Comparison of ENCODE assay signal across 25 cellular contexts in genomic region chr9:21906878-21907277, GRCh38.
"Had no signal": no experiment of that assay in that cellular context is flagged by ENCODE, and none has a peak within 500 bp of the region (broad histone marks: within the 10 kb centered on the region; RNA-seq: fewer than 3 reads in every experiment).

No MANE protein-coding gene starts in this region.

- H2AFZ ChIP-seq: hepatocyte had no signal

- ATAC-seq: activated CD8-positive, alpha-beta T cell treated with anti-CD3 and anti-CD28 coated beads for 36 hours; esophagus mucosa; foreskin keratinocyte; lower lobe of right lung; right cardiac atrium; stimulated activated naive CD8-positive, alpha-beta T cell treated with anti-CD3 and anti-CD28 coated beads, Interleukin-15, amount 100 ng/mL, for 72 hours had no signal

- H3K9me3 ChIP-seq: prostate gland had no signal

- H3K27ac ChIP-seq: breast epithelium, foreskin keratinocyte, hepatocyte, lower lobe of right lung, prostate gland, suprapubic skin, vagina had no signal

- H3K36me3 ChIP-seq: lower lobe of right lung, prostate gland, suprapubic skin, vagina had no signal

- H3K27ac Mint-ChIP-seq: activated CD4-positive, alpha-beta T cell treated with anti-CD3 and anti-CD28 coated beads, Interleukin-2, amount 10 ng/mL, durations not matched to agents 24 days and 14 days; activated CD8-positive, alpha-beta T cell treated with anti-CD3 and anti-CD28 coated beads for 36 hours; activated naive CD8-positive, alpha-beta T cell treated with anti-CD3 and anti-CD28 coated beads, Interleukin-2, amount 10 ng/mL, durations not matched to agents 7 days and 5 days; activated T-cell treated with anti-CD3 and anti-CD28 coated beads, Interleukin-2, amount 50 U/mL, for 24 hours; activated T-helper 2 cell treated with anti-CD3 and anti-CD28 coated beads, Interferon-gamma antibody, Interleukin-2, Interleukin-4, amounts not matched to agents 10 μg/mL and 5 μg/mL and 100 μg/mL, durations not matched to agents 14 hours and 24 hours and 36 hours; nephron progenitor cell; stimulated activated naive CD8-positive, alpha-beta T cell treated with anti-CD3 and anti-CD28 coated beads, Interleukin-15, amount 100 ng/mL, for 72 hours; T-helper 1 cell treated with Interleukin-12 subunit alpha and Interleukin-12 subunit beta and Interleukin-4 antibody, amounts not matched to agents 30 μg/mL and 1 μg/mL, for 36 hours had no signal

- DNase-seq: activated CD4-positive, alpha-beta T cell treated with anti-CD3 and anti-CD28 coated beads, Interleukin-2, amount 10 ng/mL, durations not matched to agents 24 days and 14 days; activated CD8-positive, alpha-beta T cell treated with anti-CD3 and anti-CD28 coated beads for 36 hours; activated naive CD4-positive, alpha-beta T cell treated with Interleukin-2 at 50 U/mL for 16 hours; activated naive CD8-positive, alpha-beta T cell treated with anti-CD3 and anti-CD28 coated beads, Interleukin-2, amount 10 ng/mL, durations not matched to agents 7 days and 5 days; activated T-cell treated with anti-CD3 and anti-CD28 coated beads, Interleukin-2, amount 50 U/mL, for 24 hours; anterior cingulate cortex; cortex of kidney; effector CD8-positive, alpha-beta T cell; foreskin keratinocyte; lower lobe of right lung; midbrain; nephron progenitor cell; occipital lobe; right cardiac atrium; small intestine; stimulated activated CD4-positive, alpha-beta T cell treated with anti-CD3 and anti-CD28 coated beads, Interleukin-4, amount 100 ng/mL, for 1 hour; stimulated activated naive CD8-positive, alpha-beta T cell treated with anti-CD3 and anti-CD28 coated beads, Interleukin-15, amount 100 ng/mL, for 72 hours had no signal

- H3K4me1 ChIP-seq: breast epithelium, foreskin keratinocyte, lower lobe of right lung, prostate gland, suprapubic skin, vagina had no signal

- H3K4me2 ChIP-seq: hepatocyte had no signal

- H3K4me1 Mint-ChIP-seq: activated CD4-positive, alpha-beta T cell treated with anti-CD3 and anti-CD28 coated beads, Interleukin-2, amount 10 ng/mL, durations not matched to agents 24 days and 14 days; nephron progenitor cell; stimulated activated naive CD8-positive, alpha-beta T cell treated with anti-CD3 and anti-CD28 coated beads, Interleukin-15, amount 100 ng/mL, for 72 hours had no signal

- H3K4me3 Mint-ChIP-seq: activated CD4-positive, alpha-beta T cell treated with anti-CD3 and anti-CD28 coated beads, Interleukin-2, amount 10 ng/mL, durations not matched to agents 24 days and 14 days; activated CD8-positive, alpha-beta T cell treated with anti-CD3 and anti-CD28 coated beads for 36 hours; activated naive CD8-positive, alpha-beta T cell treated with anti-CD3 and anti-CD28 coated beads, Interleukin-2, amount 10 ng/mL, durations not matched to agents 7 days and 5 days; activated T-cell treated with anti-CD3 and anti-CD28 coated beads, Interleukin-2, amount 50 U/mL, for 24 hours; nephron progenitor cell; stimulated activated naive CD8-positive, alpha-beta T cell treated with anti-CD3 and anti-CD28 coated beads, Interleukin-15, amount 100 ng/mL, for 72 hours; T-helper 1 cell treated with Interleukin-12 subunit alpha and Interleukin-12 subunit beta and Interleukin-4 antibody, amounts not matched to agents 30 μg/mL and 1 μg/mL, for 36 hours had no signal

- H3K27me3 ChIP-seq: breast epithelium, foreskin keratinocyte, hepatocyte, suprapubic skin, vagina had no signal

- H3K4me3 ChIP-seq: breast epithelium, hepatocyte, lower lobe of right lung, prostate gland, suprapubic skin, vagina had no signal

- H3K27me3 Mint-ChIP-seq: activated CD4-positive, alpha-beta T cell treated with anti-CD3 and anti-CD28 coated beads, Interleukin-2, amount 10 ng/mL, durations not matched to agents 24 days and 14 days; activated CD8-positive, alpha-beta T cell treated with anti-CD3 and anti-CD28 coated beads for 36 hours; activated naive CD8-positive, alpha-beta T cell treated with anti-CD3 and anti-CD28 coated beads, Interleukin-2, amount 10 ng/mL, durations not matched to agents 7 days and 5 days; activated T-cell treated with anti-CD3 and anti-CD28 coated beads, Interleukin-2, amount 50 U/mL, for 24 hours; stimulated activated naive CD8-positive, alpha-beta T cell treated with anti-CD3 and anti-CD28 coated beads, Interleukin-15, amount 100 ng/mL, for 72 hours had no signal
